In genomic region chr6:99426454-99426762, GRCh38 we compare ENCODE assay signal across 7 cellular contexts. TPM values are rescaled to one million over a fixed set of nuclear protein-coding genes. Genes with fewer than 3 reads are reported as not detected.
DNase-seq lines count a peak whose midpoint lies in the region; ATAC-seq and TF ChIP-seq lines count a peak whose summit lies in the region.

No MANE protein-coding gene starts in this region.

- peaks cover 11% of the 10 kb centered on the region for H3K36me3 Mint-ChIP-seq in activated naive CD8-positive, alpha-beta T cell
- peaks cover 1 to 6% (median 4%) of the 10 kb centered on the region in 3 donors for H3K36me3 Mint-ChIP-seq in immature natural killer cell

- no peaks in the 10 kb centered on the region for H3K27me3 Mint-ChIP-seq in activated naive CD8-positive, alpha-beta T cell
- peaks cover 11 to 16% (median 14%) of the 10 kb centered on the region in 3 donors for H3K27me3 Mint-ChIP-seq in immature natural killer cell (ENCODE audit: low read depth in 3 of 3)
- no peaks in the 10 kb centered on the region for H3K27me3 Mint-ChIP-seq in stimulated activated naive CD8-positive, alpha-beta T cell treated with anti-CD3 and anti-CD28 coated beads, Interleukin-15, amount 100 ng/mL, for 72 hours

- peak overlapping the region; percentile 97 for H3K4me3 Mint-ChIP-seq in activated naive CD8-positive, alpha-beta T cell
- peak overlapping the region; percentile 93 to 100 (median 99) for H3K4me3 Mint-ChIP-seq in immature natural killer cell
- H3K4me3 Mint-ChIP-seq in stimulated activated naive CD8-positive, alpha-beta T cell treated with anti-CD3 and anti-CD28 coated beads, Interleukin-15, amount 100 ng/mL, for 72 hours, result peak overlapping the region; percentile 93 to 100

- H3K27ac Mint-ChIP-seq in activated naive CD8-positive, alpha-beta T cell, result peak overlapping the region; percentile 100
- peak overlapping the region in 5 of 6 donors; percentile 59 to 100 (median 99) for H3K27ac Mint-ChIP-seq in immature natural killer cell
- H3K27ac Mint-ChIP-seq in stimulated activated naive CD8-positive, alpha-beta T cell treated with anti-CD3 and anti-CD28 coated beads, Interleukin-15, amount 100 ng/mL, for 72 hours, result peak overlapping the region; percentile 100

- H3K27ac ChIP-seq in HL-60 (replicated peaks), result peak overlapping the region; percentile 89

- peaks cover 54% of the 10 kb centered on the region for H3K4me1 Mint-ChIP-seq in activated naive CD8-positive, alpha-beta T cell (ENCODE audit: low read depth)
- peaks cover 44 to 55% of the 10 kb centered on the region in 2 donors for H3K4me1 Mint-ChIP-seq in immature natural killer cell
- H3K4me1 Mint-ChIP-seq in stimulated activated naive CD8-positive, alpha-beta T cell treated with anti-CD3 and anti-CD28 coated beads, Interleukin-15, amount 100 ng/mL, for 72 hours, result peaks cover 56% of the 10 kb centered on the region

- DNase-seq in HL-60 (ENCODE audit: low read depth in 1 of 2, low spot score in 1 of 2) (no peak), immature natural killer cell (no peak), NOMO-1 (lab: John Stamatoyannopoulos, UW; ENCODE audit: unreplicated experiment in 2 of 2) (no peak)
- no peak for DNase-seq in stimulated activated naive CD8-positive, alpha-beta T cell treated with anti-CD3 and anti-CD28 coated beads, Interleukin-15, amount 100 ng/mL, for 72 hours

- no peak for TF ChIP-seq CTCF in HL-60 (IDR thresholded peaks at IDR 0.05; ENCODE audit: insufficient read depth, low read length)

- H3K27me3 ChIP-seq in HL-60 (ENCODE audit: insufficient read depth, poor library complexity, severe bottlenecking), result no peaks in the 10 kb centered on the region

- H3K9me3 Mint-ChIP-seq in activated naive CD8-positive, alpha-beta T cell (ENCODE audit: low read depth), result no peaks in the 10 kb centered on the region
- H3K9me3 Mint-ChIP-seq in immature natural killer cell, result no peaks in the 10 kb centered on the region
- H3K9me3 Mint-ChIP-seq in stimulated activated naive CD8-positive, alpha-beta T cell treated with anti-CD3 and anti-CD28 coated beads, Interleukin-15, amount 100 ng/mL, for 72 hours, result no peaks in the 10 kb centered on the region

- H3K4me3 ChIP-seq in HL-60 (replicated peaks; ENCODE audit: insufficient read depth, low read length), result peak overlapping the region; percentile 83

- no peak for ATAC-seq in stimulated activated naive CD8-positive, alpha-beta T cell treated with anti-CD3 and anti-CD28 coated beads, Interleukin-15, amount 100 ng/mL, for 72 hours
- no peak for ATAC-seq in HG03571 (IDR thresholded peaks at IDR 0.05; ENCODE audit: unreplicated experiment)
- no peak for ATAC-seq in GM21381 (IDR thresholded peaks at IDR 0.05; ENCODE audit: unreplicated experiment)

RNA-seq across cellular contexts. Expression of gene PNISR, which starts 1.3 kb away (rescaled TPM):
- 10 to 100 TPM; 48.7 to 68.3 (median 65.5) TPM for polyA plus RNA-seq in immature natural killer cell

RNA-seq across cellular contexts. Expression of gene COQ3, which starts 32.4 kb away (rescaled TPM):
- polyA plus RNA-seq in immature natural killer cell, result 1 to 10 TPM; 3.2 to 9.9 (median 4.6) TPM
